ENCODE assay signal across 15 cellular contexts in genomic region chrX:72031634-72032033, GRCh38.
DNase-seq lines count a peak whose midpoint lies in the region; ATAC-seq and TF ChIP-seq lines count a peak whose summit lies in the region.
"Had no signal": no experiment of that assay in that cellular context is flagged by ENCODE, and none has a peak within 500 bp of the region (broad histone marks: within the 10 kb centered on the region; RNA-seq: fewer than 3 reads in every experiment).

No MANE protein-coding gene starts in this region.

- H3K79me2 ChIP-seq in PC-3 (ENCODE audit: low read length) = no peaks in the 10 kb centered on the region

- no peaks in the 10 kb centered on the region for H3K27me3 Mint-ChIP-seq in mesothelial cell of epicardium (ENCODE audit: low read depth)
- H3K27me3 Mint-ChIP-seq: B cell; CD4-positive, alpha-beta T cell had no signal

- no TSS peak for BruUV-seq in PC-3 (replicated peaks; lab: Mats Ljungman, UMichigan)

- no peaks in the 10 kb centered on the region for H3K9me3 ChIP-seq in PC-3 (ENCODE audit: low read length)
- H3K9me3 ChIP-seq: HAP-1 had no signal

- no peaks in the 10 kb centered on the region for H3K36me3 ChIP-seq in PC-3 (ENCODE audit: low read depth, low read length)
- H3K36me3 ChIP-seq: HAP-1 had no signal

- peaks cover 39% of the 10 kb centered on the region for H3K4me1 ChIP-seq in PC-3 (ENCODE audit: insufficient read depth, low read length)
- H3K4me1 ChIP-seq: HAP-1 had no signal

- no peak overlapping the region for H3K4me2 ChIP-seq in PC-3 (ENCODE audit: low read length)

- no peak for ATAC-seq in PC-3
- ATAC-seq in GM18861 (IDR thresholded peaks at IDR 0.05; ENCODE audit: unreplicated experiment) = no peak
- ATAC-seq: GM12878 had no signal

- peak overlapping the region; percentile 50 for H3K27ac Mint-ChIP-seq in mesothelial cell of epicardium
- H3K27ac Mint-ChIP-seq: B cell; CD4-positive, alpha-beta T cell had no signal

- no peak overlapping the region for H3K9ac ChIP-seq in PC-3 (ENCODE audit: low read length)

- H3K9me3 Mint-ChIP-seq in mesothelial cell of epicardium = peaks cover 21% of the 10 kb centered on the region

- H3K4me1 Mint-ChIP-seq in mesothelial cell of epicardium = peaks cover 27% of the 10 kb centered on the region
- H3K4me1 Mint-ChIP-seq: B cell had no signal

- no peak overlapping the region for H2AFZ ChIP-seq in PC-3 (ENCODE audit: low read length)

- intact Hi-C loops in PC-3 (cut with micrococcal nuclease) = no loop called here

- no peak overlapping the region for H3K4me3 Mint-ChIP-seq in mesothelial cell of epicardium
- H3K4me3 Mint-ChIP-seq: B cell; CD4-positive, alpha-beta T cell had no signal

- DNase-seq in GF-D8 (lab: John Stamatoyannopoulos, UW) (peak; percentile 23), HEK293T (ENCODE audit: extremely low spot score) (no peak), PC-3 (peak; percentile 29), mesothelial cell of epicardium (ENCODE audit: low spot score in 2 of 2, unreplicated experiment in 2 of 2) (no peak), foreskin fibroblast (no peak)
- DNase-seq in activated naive CD4-positive, alpha-beta T cell treated with Interleukin-2 at 50 U/mL for 16 hours = no peak
- DNase-seq: C1 segment of cervical spinal cord; Calu3; CD4-positive, alpha-beta T cell; DMS 273 treated with DMSO at 0.1 percent for 48 hours; IMR-90 had no signal

- H3F3A ChIP-seq in PC-3 (ENCODE audit: low read length, unreplicated experiment) = peaks cover 4% of the 10 kb centered on the region

- TF ChIP-seq CTCF in PC-3 (conservative IDR thresholded peaks at IDR 0.05; ENCODE audit: low read depth, low read length) (no peak), mesothelial cell of epicardium (IDR thresholded peaks at IDR 0.05; ENCODE audit: unreplicated experiment) (no peak), foreskin fibroblast (IDR thresholded peaks at IDR 0.05; ENCODE audit: low read depth, low read length) (no peak)

- no peaks in the 10 kb centered on the region for H3K9me2 ChIP-seq in PC-3 (replicated peaks; ENCODE audit: low read length)

- H4K20me1 ChIP-seq in PC-3 (ENCODE audit: low read length) = no peaks in the 10 kb centered on the region

- peaks cover 10% of the 10 kb centered on the region for H3K36me3 Mint-ChIP-seq in mesothelial cell of epicardium

- CTCF ChIA-PET in HEK293T (lab: Yijun Ruan, JAX) (interaction anchor here (0.6 to 5.4 kb wide), 5 partner anchors 8 to 324 kb away, joined by 3 to 66 read pairs (median 4); no protein-coding TSS in a partner anchor), PC-3 (lab: Charles Lee) (no interaction called here)

- no peak overlapping the region for H3K27ac ChIP-seq in PC-3 (ENCODE audit: low read length)

- H3K4me3 ChIP-seq in PC-3 (ENCODE audit: low read length) = no peak overlapping the region
- H3K4me3 ChIP-seq in foreskin fibroblast (ENCODE audit: low read depth in 1 of 2, low read length in 2 of 2) = no peak overlapping the region
- H3K4me3 ChIP-seq: GM12878, HAP-1 had no signal

- H3K27me3 ChIP-seq in PC-3 (ENCODE audit: low read length) = no peaks in the 10 kb centered on the region

- POLR2A ChIA-PET in HEK293T (lab: Yijun Ruan, JAX) = interaction anchor here (1.0 to 5.9 kb wide), 5 partner anchors 9 to 245 kb away, joined by 3 to 40 read pairs (median 3); partner anchors contain the start of gene RPS4X
- POLR2A ChIA-PET in PC-3 (lab: Charles Lee; ENCODE audit: unreplicated experiment) = no interaction called here

TF ChIP-seq in HEK293T, 16 proteins besides CTCF, POLR2A, EP300 and RAD21:
- TF ChIP-seq ZNF384 (IDR thresholded peaks at IDR 0.05) (peak; percentile 98), SP1 (IDR thresholded peaks at IDR 0.05) (no peak), SUZ12 (IDR thresholded peaks at IDR 0.05) (no peak), L3MBTL2 (conservative IDR thresholded peaks at IDR 0.05) (no peak), CTBP1 (IDR thresholded peaks at IDR 0.05; ENCODE audit: borderline replicate concordance) (peak; percentile 87), TARDBP (IDR thresholded peaks at IDR 0.05) (no peak), LEF1 (IDR thresholded peaks at IDR 0.05; ENCODE audit: borderline replicate concordance) (no peak)
- TF ChIP-seq, protein P1, sequence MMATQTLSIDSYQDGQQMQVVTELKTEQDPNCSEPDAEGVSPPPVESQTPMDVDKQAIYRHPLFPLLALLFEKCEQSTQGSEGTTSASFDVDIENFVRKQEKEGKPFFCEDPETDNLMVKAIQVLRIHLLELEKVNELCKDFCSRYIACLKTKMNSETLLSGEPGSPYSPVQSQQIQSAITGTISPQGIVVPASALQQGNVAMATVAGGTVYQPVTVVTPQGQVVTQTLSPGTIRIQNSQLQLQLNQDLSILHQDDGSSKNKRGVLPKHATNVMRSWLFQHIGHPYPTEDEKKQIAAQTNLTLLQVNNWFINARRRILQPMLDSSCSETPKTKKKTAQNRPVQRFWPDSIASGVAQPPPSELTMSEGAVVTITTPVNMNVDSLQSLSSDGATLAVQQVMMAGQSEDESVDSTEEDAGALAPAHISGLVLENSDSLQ (IDR thresholded peaks at IDR 0.05) = peak; percentile 86

Comparison
In these comparisons a context has a peak if more than half of its experiments do, and no peak if none do; other contexts are left out.
1. DNase-seq: peak in GF-D8 (single experiment) and PC-3 (single experiment); none in HEK293T (single experiment), mesothelial cell of epicardium (0 of 2), activated naive CD4-positive, alpha-beta T cell treated with Interleukin-2 at 50 U/mL for 16 hours (single experiment) and foreskin fibroblast (0 of 2).